Comparison of ENCODE assay signal across 8 cellular contexts in genomic region chr5:75656311-75657003, GRCh38. TPM values are rescaled to one million over a fixed set of nuclear protein-coding genes. Genes with fewer than 3 reads are reported as not detected.
DNase-seq lines count a peak whose midpoint lies in the region; ATAC-seq and TF ChIP-seq lines count a peak whose summit lies in the region.

No MANE protein-coding gene starts in this region.

- no peaks in the 10 kb centered on the region for H3K9me3 Mint-ChIP-seq in activated T-helper 17 cell treated with anti-CD3 and anti-CD28 coated beads, Interleukin-2, amount 50 U/mL, for 72 hours

- peak; percentile 72 for DNase-seq in M059J (ENCODE audit: low read depth)
- peak; percentile 50 for DNase-seq in astrocyte of the spinal cord (ENCODE audit: low read depth, low spot score)
- DNase-seq in substantia nigra (lab: John Stamatoyannopoulos, UW): peak in 18 of 49 donors; percentile 19 to 54 (median 38)
- no peak for DNase-seq in erythroblast (lab: John Stamatoyannopoulos, UW)

- H3K27ac ChIP-seq in layer of hippocampus (ENCODE audit: low read depth, low read length): peak overlapping the region; percentile 43
- peak overlapping the region; percentile 67 for H3K27ac ChIP-seq in substantia nigra (ENCODE audit: low read depth, low read length, poor library complexity, severe bottlenecking)

- no peak overlapping the region for H3K27ac Mint-ChIP-seq in activated T-helper 17 cell treated with anti-CD3 and anti-CD28 coated beads, Interleukin-2, amount 50 U/mL, for 72 hours

- H3K36me3 Mint-ChIP-seq in activated T-helper 17 cell treated with anti-CD3 and anti-CD28 coated beads, Interleukin-2, amount 50 U/mL, for 72 hours (ENCODE audit: low read depth): no peaks in the 10 kb centered on the region

- no peak for TF ChIP-seq CTCF in astrocyte of the spinal cord (IDR thresholded peaks at IDR 0.05; ENCODE audit: low read depth, low read length)

- ATAC-seq in activated T-helper 17 cell treated with anti-CD3 and anti-CD28 coated beads, Interleukin-2, amount 50 U/mL, for 72 hours (replicated peaks): no peak
- ATAC-seq in GM21576 (IDR thresholded peaks at IDR 0.05; ENCODE audit: unreplicated experiment) (no peak), HG03457 (IDR thresholded peaks at IDR 0.05; ENCODE audit: unreplicated experiment) (no peak)

- H3K4me1 Mint-ChIP-seq in activated T-helper 17 cell treated with anti-CD3 and anti-CD28 coated beads, Interleukin-2, amount 50 U/mL, for 72 hours: no peaks in the 10 kb centered on the region

- in situ Hi-C loops in astrocyte of the spinal cord (cut with HindIII; ENCODE audit: low sequenced_read_pairs): no loop called here

- H3K27me3 Mint-ChIP-seq in activated T-helper 17 cell treated with anti-CD3 and anti-CD28 coated beads, Interleukin-2, amount 50 U/mL, for 72 hours: peaks cover 3% of the 10 kb centered on the region

- peak overlapping the region; percentile 52 for H3K4me3 ChIP-seq in astrocyte of the spinal cord (ENCODE audit: low read depth, low read length)

- no peak overlapping the region for H3K4me3 Mint-ChIP-seq in activated T-helper 17 cell treated with anti-CD3 and anti-CD28 coated beads, Interleukin-2, amount 50 U/mL, for 72 hours

- no peak for TF ChIP-seq POLR2A in erythroblast (IDR thresholded peaks at IDR 0.05; ENCODE audit: low read length)

- no peaks in the 10 kb centered on the region for H3K27me3 ChIP-seq in layer of hippocampus (ENCODE audit: control insufficient read depth, insufficient read depth, low read length)

RNA-seq across cellular contexts. Expression of gene ANKDD1B, which starts 45.2 kb away (rescaled TPM):
- 0.05 TPM in 1 of 2 replicates, not detected in the other for total RNA-seq in M059J (2014; rRNA removed; shearing (Covaris generic))
- under 1 TPM; 0.34 to 0.35 TPM for total RNA-seq in activated T-helper 17 cell treated with anti-CD3 and anti-CD28 coated beads, Interleukin-2, amount 50 U/mL, for 72 hours

Comparison
In these comparisons a context has a peak if more than half of its experiments do, and no peak if none do; other contexts are left out.
1. DNase-seq: peak in M059J (single experiment) and astrocyte of the spinal cord (single experiment); none in erythroblast (0 of 2).